13 cellular contexts compared by ENCODE assay signal in the genomic region with DNA sequence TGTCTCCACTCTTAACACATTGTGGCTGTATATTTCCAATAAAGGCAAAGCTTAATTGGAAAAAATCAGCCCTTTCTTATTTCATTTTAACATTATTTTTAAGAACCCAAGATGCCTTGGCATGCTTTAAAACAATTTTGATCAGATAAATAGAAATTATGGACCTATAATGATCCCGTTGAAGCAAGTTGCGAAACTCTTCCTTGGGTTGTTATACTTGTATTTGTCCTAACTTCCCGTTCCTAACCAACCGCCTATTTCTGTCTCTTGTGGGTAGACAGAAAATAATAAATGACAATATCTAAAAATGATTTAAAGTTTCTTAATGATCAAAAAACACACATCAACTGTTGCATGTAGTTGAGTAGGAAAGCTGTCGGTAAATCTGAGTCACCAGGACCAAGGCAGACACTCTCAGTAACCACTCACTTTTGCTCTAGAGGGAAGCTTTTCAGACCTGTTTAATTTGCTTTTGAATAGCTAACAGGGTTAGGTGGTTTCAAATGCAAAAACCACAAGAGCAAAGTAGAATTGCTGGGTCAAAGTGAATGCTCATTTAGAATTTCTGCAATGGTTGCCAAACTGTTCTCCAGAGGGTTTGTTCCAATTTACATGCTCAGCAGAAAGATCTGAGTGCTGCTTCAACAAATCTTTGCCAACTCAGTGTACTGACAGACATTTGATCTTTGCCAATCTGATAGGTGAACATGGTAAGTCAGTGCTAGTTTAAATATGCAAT. TPM values are rescaled to one million over a fixed set of nuclear protein-coding genes. Genes with fewer than 3 reads are reported as not detected.
DNase-seq lines count a peak whose midpoint lies in the region; ATAC-seq and TF ChIP-seq lines count a peak whose summit lies in the region.
"Had no signal": no experiment of that assay in that cellular context is flagged by ENCODE, and none has a peak within 500 bp of the region (broad histone marks: within the 10 kb centered on the region; RNA-seq: fewer than 3 reads in every experiment).

No MANE protein-coding gene starts in this region.

- H3K27me3 ChIP-seq in iPS-20b (ENCODE audit: insufficient read depth, low read length): no peaks in the 10 kb centered on the region
- H3K27me3 ChIP-seq in neural progenitor cell: peaks cover 11% of the 10 kb centered on the region
- H3K27me3 ChIP-seq: neutrophil had no signal

- H3K4me3 ChIP-seq in iPS-20b (ENCODE audit: low read length) (peak overlapping the region; percentile 17; the same call in 1 of the 2 replicates), neural progenitor cell (no peak overlapping the region)
- H3K4me3 ChIP-seq: esophagus squamous epithelium had no signal

- no peak overlapping the region for H2AFZ ChIP-seq in neural progenitor cell (replicated peaks)

- DNase-seq in DMS79 treated with DMSO at 0.1 percent for 48 hours (lab: John Stamatoyannopoulos, UW): peak; percentile 92
- DNase-seq in HT-29 (ENCODE audit: low spot score): peak; percentile 46
- peak; percentile 64 for DNase-seq in RPMI8226
- DNase-seq in neural progenitor cell (ENCODE audit: low spot score): no peak
- DNase-seq in GM10248 (ENCODE audit: extremely low spot score): no peak
- DNase-seq in NCI-H226: no peak
- DNase-seq: esophagus squamous epithelium had no signal

- POLR2A ChIA-PET in GM10248 (lab: Yijun Ruan, JAX): no interaction called here

- ATAC-seq in GM21737 (IDR thresholded peaks at IDR 0.05; ENCODE audit: unreplicated experiment): no peak

- H3K9me3 Mint-ChIP-seq in neural progenitor cell: no peaks in the 10 kb centered on the region
- H3K9me3 Mint-ChIP-seq: central memory CD8-positive, alpha-beta T cell had no signal

- H3K4me2 ChIP-seq in neural progenitor cell: no peak overlapping the region

- CTCF ChIA-PET in GM10248 (lab: Yijun Ruan, JAX): interaction anchor here (0.8 kb wide), 1 partner anchor 46 kb away, joined by 3 read pairs; no protein-coding TSS in a partner anchor

- peaks cover 13% of the 10 kb centered on the region for H3K27me3 Mint-ChIP-seq in neural progenitor cell (ENCODE audit: insufficient read depth, low read depth)

- peak overlapping the region; percentile 19 for H3K27ac ChIP-seq in iPS-20b (ENCODE audit: low read length)
- H3K27ac ChIP-seq in neural progenitor cell: no peak overlapping the region
- H3K27ac ChIP-seq: esophagus squamous epithelium, neutrophil had no signal

- H4K20me1 ChIP-seq in neural progenitor cell (ENCODE audit: low read depth): no peaks in the 10 kb centered on the region

- H3K36me3 Mint-ChIP-seq in neural progenitor cell: no peaks in the 10 kb centered on the region

- H3K4me1 ChIP-seq in iPS-20b (ENCODE audit: insufficient read depth, low read length) (peaks cover 16% of the 10 kb centered on the region; the same call in 1 of the 2 replicates), neural progenitor cell (no peaks in the 10 kb centered on the region)

- no peak overlapping the region for H3K4me3 Mint-ChIP-seq in neural progenitor cell
- H3K4me3 Mint-ChIP-seq: central memory CD8-positive, alpha-beta T cell had no signal

- H3K9ac ChIP-seq in iPS-20b (ENCODE audit: low read depth, low read length) (peak overlapping the region; percentile 43; the same call in 1 of the 2 replicates), neural progenitor cell (no peak overlapping the region)

- TF ChIP-seq CTCF in neural progenitor cell (IDR thresholded peaks at IDR 0.05) (no peak), GM10248 (IDR thresholded peaks at IDR 0.05; ENCODE audit: control extremely low read depth, extremely low read depth, low read depth, missing control alignments) (no peak)

- no peaks in the 10 kb centered on the region for H3K79me2 ChIP-seq in neural progenitor cell (ENCODE audit: low read depth)

- H3K27ac Mint-ChIP-seq in neural progenitor cell: no peak overlapping the region

- H3K4me1 Mint-ChIP-seq in neural progenitor cell: no peaks in the 10 kb centered on the region
- H3K4me1 Mint-ChIP-seq: central memory CD8-positive, alpha-beta T cell had no signal

- H3K36me3 ChIP-seq in iPS-20b (ENCODE audit: insufficient read depth, low read depth, low read length) (no peaks in the 10 kb centered on the region), neural progenitor cell (no peaks in the 10 kb centered on the region)
- H3K36me3 ChIP-seq: esophagus squamous epithelium, neutrophil had no signal

- H3K9me3 ChIP-seq in iPS-20b (ENCODE audit: insufficient read depth, low read depth, low read length) (no peaks in the 10 kb centered on the region), neural progenitor cell (ENCODE audit: low read depth) (no peaks in the 10 kb centered on the region)
- H3K9me3 ChIP-seq: esophagus squamous epithelium, neutrophil had no signal

- H3F3A ChIP-seq in neural progenitor cell (ENCODE audit: low read depth): peaks cover 5% of the 10 kb centered on the region

RNA-seq across cellular contexts. Expression of a gene that starts 34.2 kb away (rescaled TPM):
- total RNA-seq in HT-29 (2014; rRNA removed; shearing (Covaris generic)): 31.8 and 35.3 TPM in 2 replicates
- total RNA-seq in neural progenitor cell (ENCODE audit: low replicate concordance): 5.7 and 7.3 TPM in 2 replicates

RNA-seq across cellular contexts. Expression of a gene that starts 50.8 kb away (rescaled TPM):
- 0.13 TPM in 1 of 2 replicates, not detected in the other for total RNA-seq in HT-29 (2014; rRNA removed; shearing (Covaris generic))
- total RNA-seq in neural progenitor cell (ENCODE audit: low replicate concordance): 0.87 TPM in 1 of 2 replicates, not detected in the other
- total RNA-seq: kidney epithelial cell, NCI-H460 had no signal

RNA-seq across cellular contexts. Expression of a gene that starts 59.0 kb away (rescaled TPM):
- not detected in 2 replicates for total RNA-seq in HT-29 (2014; rRNA removed; shearing (Covaris generic))
- total RNA-seq in neural progenitor cell (ENCODE audit: low replicate concordance): not detected in 2 replicates
- total RNA-seq: esophagus squamous epithelium, kidney epithelial cell, NCI-H460 had no signal

Comparison
In these comparisons a context has a peak if more than half of its experiments do, and no peak if none do; other contexts are left out.
1. DNase-seq: peak in DMS79 treated with DMSO at 0.1 percent for 48 hours (single experiment), HT-29 (single experiment) and RPMI8226 (single experiment); none in neural progenitor cell (single experiment), GM10248 (single experiment) and NCI-H226 (single experiment).